Comparison of ENCODE assay signal across 7 cellular contexts in the genomic region with DNA sequence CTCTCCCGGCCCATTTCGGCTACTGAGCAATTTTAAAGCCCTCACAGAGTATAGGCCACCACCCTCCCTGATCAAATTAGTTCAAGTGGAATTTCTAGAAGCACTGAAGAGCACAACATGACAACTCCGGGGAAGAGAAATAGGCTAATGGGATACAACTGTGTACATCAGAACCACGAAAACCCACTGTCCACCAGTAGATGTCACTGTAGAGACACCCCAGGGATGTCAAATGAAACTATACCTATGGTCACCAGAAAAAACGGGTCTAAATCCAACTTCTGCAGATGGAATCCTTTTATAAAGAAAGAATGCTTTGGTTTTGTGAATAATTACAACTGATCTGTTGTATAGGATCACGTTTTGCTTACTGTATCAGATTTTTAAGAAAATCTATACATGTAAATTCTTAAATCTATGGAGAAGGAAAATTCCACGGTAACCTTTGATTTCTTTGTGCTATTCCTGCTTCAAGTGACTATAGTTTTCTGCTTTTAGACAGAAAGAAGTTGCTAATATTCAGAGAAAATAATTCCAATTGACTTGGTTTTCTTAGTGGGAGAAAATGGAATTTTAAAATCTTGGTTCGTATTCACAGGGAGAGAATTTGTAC. TPM values are rescaled to one million over a fixed set of nuclear protein-coding genes. Genes with fewer than 3 reads are reported as not detected.
A peak's percentile ranks its signal among the peaks of the same experiment; 100 is the strongest.
DNase-seq lines count a peak whose midpoint lies in the region; ATAC-seq and TF ChIP-seq lines count a peak whose summit lies in the region.

No MANE protein-coding gene starts in this region.

- peak; percentile 64 for TF ChIP-seq CTCF in cardiac muscle cell (IDR thresholded peaks at IDR 0.05; ENCODE audit: low read depth, low read length)

- H3K27ac Mint-ChIP-seq in activated naive CD8-positive, alpha-beta T cell = peak overlapping the region; percentile 35

- H3K9me3 Mint-ChIP-seq in activated naive CD8-positive, alpha-beta T cell (ENCODE audit: low read depth) = no peaks in the 10 kb centered on the region

- H3K4me1 Mint-ChIP-seq in activated naive CD8-positive, alpha-beta T cell (ENCODE audit: low read depth) = peaks cover 13% of the 10 kb centered on the region

- no peak overlapping the region for H3K4me3 Mint-ChIP-seq in activated naive CD8-positive, alpha-beta T cell

- no peaks in the 10 kb centered on the region for H3K4me1 ChIP-seq in cardiac muscle cell (ENCODE audit: low read depth)

- H3K27ac ChIP-seq in cardiac muscle cell = no peak overlapping the region

- no peaks in the 10 kb centered on the region for H3K27me3 ChIP-seq in cardiac muscle cell

- peak; percentile 1 for DNase-seq in GF-D8 (lab: John Stamatoyannopoulos, UW)
- DNase-seq in NCI-H774 (lab: John Stamatoyannopoulos, UW) = peak; percentile 10
- DNase-seq in cardiac muscle cell (ENCODE audit: low read depth in 1 of 2, low spot score in 1 of 2) = peak; percentile 50 to 70
- DNase-seq in renal cortical epithelial cell (ENCODE audit: low read depth) = peak; percentile 51
- no peak for DNase-seq in SKM-1 treated with dmso at 0.1 percent for 144 hours (lab: John Stamatoyannopoulos, UW; ENCODE audit: unreplicated experiment)

- H3K36me3 Mint-ChIP-seq in activated naive CD8-positive, alpha-beta T cell = peaks cover 4% of the 10 kb centered on the region

- no peaks in the 10 kb centered on the region for H3K9me3 ChIP-seq in cardiac muscle cell (ENCODE audit: low read depth)

- no peak overlapping the region for H3K4me3 ChIP-seq in cardiac muscle cell

- peak; percentile 71 for ATAC-seq in HG02870 (IDR thresholded peaks at IDR 0.05; ENCODE audit: unreplicated experiment)

- no peaks in the 10 kb centered on the region for H3K36me3 ChIP-seq in cardiac muscle cell

- no peaks in the 10 kb centered on the region for H3K27me3 Mint-ChIP-seq in activated naive CD8-positive, alpha-beta T cell

RNA-seq across cellular contexts. Expression of a gene that starts 29.5 kb away (rescaled TPM):
- total RNA-seq in cardiac muscle cell (1.2 and 1.7 TPM in 2 replicates), renal cortical epithelial cell (1.3 and 1.7 TPM in 2 replicates)
- polyA plus RNA-seq in cardiac muscle cell = 1.9 and 2.8 TPM in 2 replicates
